Comparison of ENCODE assay signal across 8 cellular contexts in the genomic region with DNA sequence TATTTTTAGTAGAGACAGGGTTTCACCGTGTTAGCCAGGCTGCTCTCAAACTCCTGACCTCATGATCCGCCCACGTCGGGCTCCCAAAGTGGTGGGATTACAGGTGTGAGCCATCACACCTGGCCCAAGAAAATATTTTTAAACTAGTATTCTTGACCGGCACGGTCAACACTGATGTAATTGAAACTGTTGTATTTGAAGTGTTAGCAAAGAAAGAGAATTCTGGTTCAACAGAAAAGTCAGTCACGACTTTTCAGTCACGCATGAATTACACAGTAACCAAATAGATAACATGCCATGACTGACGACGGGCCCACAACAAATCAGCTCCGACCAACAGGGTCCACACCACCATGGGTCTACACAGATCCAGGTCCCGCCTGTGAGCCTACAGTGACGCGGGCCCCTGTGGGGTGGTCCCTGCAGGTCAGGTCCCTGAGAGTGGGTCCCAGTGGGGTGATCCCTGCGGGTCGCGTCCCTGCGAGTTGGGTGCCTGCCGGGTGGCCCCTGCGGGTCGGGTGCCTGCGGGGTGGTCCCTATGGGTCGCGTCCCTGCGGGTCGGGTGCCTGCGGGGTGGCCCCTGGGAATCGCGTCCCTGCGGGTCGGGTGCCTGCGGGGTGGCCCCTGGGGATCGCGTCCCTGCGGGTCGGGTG. TPM values are rescaled to one million over a fixed set of nuclear protein-coding genes. Genes with fewer than 3 reads are reported as not detected.
DNase-seq lines count a peak whose midpoint lies in the region; ATAC-seq and TF ChIP-seq lines count a peak whose summit lies in the region.

No MANE protein-coding gene starts in this region.

- H3K4me3 ChIP-seq in epithelial cell of esophagus (ENCODE audit: low read length) = peak overlapping the region; percentile 56

- TF ChIP-seq CTCF in activated B cell treated with CpG ODN at 0.5 μM for 24 hours (IDR thresholded peaks at IDR 0.05) (no peak), epithelial cell of esophagus (IDR thresholded peaks at IDR 0.05; ENCODE audit: insufficient read depth, low read depth, low read length, missing control alignments) (no peak), nephron (IDR thresholded peaks at IDR 0.05; ENCODE audit: unreplicated experiment in 3 of 3) (no peak)

- H3K4me3 Mint-ChIP-seq in activated B cell treated with CpG ODN at 0.5 μM for 24 hours (peak overlapping the region; percentile 75), nephron (peak overlapping the region; percentile 77 to 85 (median 84))

- peak; percentile 55 for TF ChIP-seq POLR2A in GM15510 (IDR thresholded peaks at IDR 0.05; ENCODE audit: borderline replicate concordance, extremely low read depth, insufficient read length)

- H3K4me1 Mint-ChIP-seq in activated B cell treated with CpG ODN at 0.5 μM for 24 hours (peaks cover 34% of the 10 kb centered on the region), nephron (peaks cover 15% of the 10 kb centered on the region)

- H3K36me3 Mint-ChIP-seq in activated B cell treated with CpG ODN at 0.5 μM for 24 hours (ENCODE audit: low read depth) (peaks cover 20% of the 10 kb centered on the region), nephron (ENCODE audit: low read depth) (peaks cover 6% of the 10 kb centered on the region)

- in situ Hi-C loops in ACHN (cut with HindIII; ENCODE audit: low pct_ligation_motif_present, low pct_unique_long_range_greater_than_20kb, low sequenced_read_pairs) = no loop called here

- intact Hi-C loops in activated B cell treated with CpG ODN at 0.5 μM for 24 hours (cut with micrococcal nuclease) = loop anchor here (2.0 to 10.0 kb wide), 5 partner anchors 59 to 439 kb away; partner anchors contain the start of genes ABHD16B, LIME1, SLC2A4RG and TCEA2

- H3K27ac Mint-ChIP-seq in activated B cell treated with CpG ODN at 0.5 μM for 24 hours (peak overlapping the region; percentile 89), nephron (peak overlapping the region; percentile 91 to 96 (median 95))

- POLR2A ChIA-PET in activated B cell treated with CpG ODN at 0.5 μM for 24 hours (lab: Charles Lee) = interaction anchor here (0.5 to 4.6 kb wide), 9 partner anchors 10 to 113 kb away, joined by 3 to 161 read pairs (median 5); partner anchors contain the start of genes ARFRP1, PTK6, RTEL1 and ZGPAT

- no peaks in the 10 kb centered on the region for H3K9me3 Mint-ChIP-seq in activated B cell treated with CpG ODN at 0.5 μM for 24 hours
- H3K9me3 Mint-ChIP-seq in nephron = no peaks in the 10 kb centered on the region

- DNase-seq in ACHN = peak; percentile 33
- DNase-seq in activated B cell treated with CpG ODN at 0.5 μM for 24 hours = peak; percentile 52
- peak; percentile 18 for DNase-seq in epithelial cell of esophagus (ENCODE audit: low read depth)
- DNase-seq in Ammon's horn (ENCODE audit: low spot score) = no peak

- CTCF ChIA-PET in activated B cell treated with CpG ODN at 0.5 μM for 24 hours (lab: Charles Lee) = interaction anchor here (1.0 to 1.4 kb wide), 3 partner anchors 12 to 88 kb away, joined by 3 to 7 read pairs (median 3); no protein-coding TSS in a partner anchor

- H3K27me3 Mint-ChIP-seq in activated B cell treated with CpG ODN at 0.5 μM for 24 hours = no peaks in the 10 kb centered on the region
- H3K27me3 Mint-ChIP-seq in nephron (ENCODE audit: low read depth) = no peaks in the 10 kb centered on the region

- ATAC-seq in activated B cell treated with CpG ODN at 0.5 μM for 24 hours (ENCODE audit: low read depth) (peak; percentile 15), GM21717 (IDR thresholded peaks at IDR 0.05; ENCODE audit: unreplicated experiment) (no peak), HG02938 (IDR thresholded peaks at IDR 0.05; ENCODE audit: unreplicated experiment) (no peak)

RNA-seq across cellular contexts. Expression of gene GMEB2, which starts 1.0 kb away (rescaled TPM):
- total RNA-seq in activated B cell treated with CpG ODN at 0.5 μM for 24 hours = 16.9 and 17.4 TPM in 2 replicates

RNA-seq across cellular contexts. Expression of gene STMN3, which starts 27.3 kb away (rescaled TPM):
- 4.9 and 6.1 TPM in 2 replicates for total RNA-seq in activated B cell treated with CpG ODN at 0.5 μM for 24 hours

RNA-seq across cellular contexts. Expression of gene RTEL1, which starts 32.2 kb away (rescaled TPM):
- total RNA-seq in activated B cell treated with CpG ODN at 0.5 μM for 24 hours = 24.1 and 33.8 TPM in 2 replicates

RNA-seq across cellular contexts. Expression of gene HELZ2, which starts 51.9 kb away (rescaled TPM):
- total RNA-seq in activated B cell treated with CpG ODN at 0.5 μM for 24 hours = 25.4 and 28.9 TPM in 2 replicates
